Comparison of ENCODE assay signal across 8 cellular contexts in the genomic region with DNA sequence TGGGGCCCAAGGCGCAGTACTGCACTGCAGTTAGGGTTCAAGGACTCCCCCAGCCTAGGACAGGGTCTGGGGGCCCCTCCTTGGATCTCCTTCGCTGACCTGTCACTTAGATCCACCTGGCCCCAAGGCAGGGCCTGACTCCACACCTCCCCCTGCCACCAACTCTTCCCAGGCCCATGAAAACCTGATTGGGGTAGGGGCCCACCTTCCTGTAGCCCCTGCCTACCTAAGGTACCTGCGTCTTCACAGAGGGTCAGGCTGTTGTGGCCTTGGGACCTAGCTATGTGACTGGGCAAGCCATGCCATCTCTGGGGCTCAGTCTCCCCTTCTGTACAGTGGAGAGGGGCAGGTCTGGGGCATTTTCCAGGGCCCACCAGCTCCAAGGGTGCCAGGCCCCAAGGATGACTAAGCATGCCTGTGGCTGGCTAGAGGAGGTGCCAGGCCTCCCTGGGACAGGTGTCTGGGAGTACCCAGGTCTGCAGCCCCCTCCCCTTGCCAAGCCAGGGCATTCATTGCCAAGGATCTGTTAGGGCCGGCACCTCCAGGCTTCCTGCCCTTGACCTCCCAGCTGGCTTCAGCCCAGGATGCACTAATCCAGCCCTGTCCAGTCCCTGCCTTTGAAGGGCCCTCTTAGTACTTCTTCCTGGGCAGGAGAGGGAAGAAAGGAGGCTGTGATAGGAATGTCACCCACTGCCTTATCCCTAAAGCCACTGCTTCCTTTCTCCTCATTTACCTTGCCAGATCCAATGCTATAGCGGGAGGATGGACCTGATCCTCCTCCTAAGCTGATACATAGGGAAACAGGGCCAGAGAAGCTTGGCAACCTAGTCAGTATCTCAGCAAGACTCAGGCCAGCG. TPM values are rescaled to one million over a fixed set of nuclear protein-coding genes. Genes with fewer than 3 reads are reported as not detected.
DNase-seq lines count a peak whose midpoint lies in the region; ATAC-seq and TF ChIP-seq lines count a peak whose summit lies in the region.

No MANE protein-coding gene starts in this region.

- no peaks in the 10 kb centered on the region for H3K9me3 Mint-ChIP-seq in central memory CD8-positive, alpha-beta T cell

- H3K79me2 ChIP-seq in Karpas-422 (ENCODE audit: low read length) = no peaks in the 10 kb centered on the region; the same call in 1 of the 2 replicates

- peak overlapping the region; percentile 84 for H3K4me3 Mint-ChIP-seq in central memory CD8-positive, alpha-beta T cell

- no peaks in the 10 kb centered on the region for H3K27me3 ChIP-seq in Karpas-422 (ENCODE audit: low read length)
- no peaks in the 10 kb centered on the region for H3K27me3 ChIP-seq in muscle layer of colon (ENCODE audit: control insufficient read depth in 1 of 2, insufficient read depth in 2 of 2, low read length in 2 of 2)

- H3K4me1 Mint-ChIP-seq in central memory CD8-positive, alpha-beta T cell = peaks cover 19% of the 10 kb centered on the region

- H3K27ac ChIP-seq in Karpas-422 (ENCODE audit: low read length) (no peak overlapping the region), muscle layer of colon (ENCODE audit: low read depth, low read length) (peak overlapping the region; percentile 58)

- no peak overlapping the region for H2AFZ ChIP-seq in Karpas-422 (ENCODE audit: low read length)

- H4K20me1 ChIP-seq in Karpas-422 (ENCODE audit: insufficient read depth, low read depth, low read length) = peaks cover 16% of the 10 kb centered on the region

- no peaks in the 10 kb centered on the region for H3K9me3 ChIP-seq in Karpas-422 (ENCODE audit: low read length)
- H3K9me3 ChIP-seq in muscle layer of colon (ENCODE audit: low read length) = no peaks in the 10 kb centered on the region

- H3K36me3 Mint-ChIP-seq in central memory CD8-positive, alpha-beta T cell (ENCODE audit: insufficient read depth) = peaks cover 4% of the 10 kb centered on the region

- no peaks in the 10 kb centered on the region for H3K9me2 ChIP-seq in Karpas-422 (replicated peaks; ENCODE audit: insufficient read depth, low read length)

- H3K36me3 ChIP-seq in Karpas-422 (ENCODE audit: insufficient read depth, low read length) = no peaks in the 10 kb centered on the region
- H3K36me3 ChIP-seq in muscle layer of colon (ENCODE audit: insufficient read depth, low read length) = no peaks in the 10 kb centered on the region

- H3K9ac ChIP-seq in Karpas-422 (ENCODE audit: low read length) (peak overlapping the region; percentile 87), muscle layer of colon (ENCODE audit: low read length) (no peak overlapping the region)

- DNase-seq in ACHN (peak; percentile 53), Karpas-422 (no peak), AG08395 (ENCODE audit: low spot score) (no peak), amniotic stem cell (lab: John Stamatoyannopoulos, UW) (no peak), GM10266 (ENCODE audit: extremely low spot score) (no peak)
- no peak for DNase-seq in central memory CD8-positive, alpha-beta T cell (ENCODE audit: low spot score in 2 of 2)

- in situ Hi-C loops in ACHN (cut with HindIII; ENCODE audit: low pct_ligation_motif_present, low pct_unique_long_range_greater_than_20kb, low sequenced_read_pairs) = no loop called here

- no peak for TF ChIP-seq CTCF in GM10266 (IDR thresholded peaks at IDR 0.05; ENCODE audit: control insufficient read depth, insufficient read depth, low read depth, missing control alignments)

- ATAC-seq in central memory CD8-positive, alpha-beta T cell (replicated peaks; ENCODE audit: extremely low read depth, poor library complexity, severe bottlenecking) = no peak
- ATAC-seq in GM19324 (IDR thresholded peaks at IDR 0.05; ENCODE audit: low FRiP score, unreplicated experiment) = no peak

- peaks cover 21% of the 10 kb centered on the region for H3K4me1 ChIP-seq in Karpas-422 (ENCODE audit: low read length)
- H3K4me1 ChIP-seq in muscle layer of colon (ENCODE audit: insufficient read depth, low read length) = peaks cover 9% of the 10 kb centered on the region

- peak overlapping the region; percentile 67 for H3K27ac Mint-ChIP-seq in central memory CD8-positive, alpha-beta T cell (ENCODE audit: low read depth)

- H3K27me3 Mint-ChIP-seq in central memory CD8-positive, alpha-beta T cell = no peaks in the 10 kb centered on the region

- peak overlapping the region; percentile 99 for H3K4me2 ChIP-seq in Karpas-422 (ENCODE audit: low read depth, low read length, poor library complexity, severe bottlenecking)

- H3K4me3 ChIP-seq in Karpas-422 (ENCODE audit: low read length) = peak overlapping the region; percentile 89
- peak overlapping the region; percentile 28 to 66 for H3K4me3 ChIP-seq in muscle layer of colon (ENCODE audit: low read depth in 1 of 2, low read length in 2 of 2)

RNA-seq across cellular contexts. Expression of gene LIMK1, which starts 1.3 kb away (rescaled TPM):
- 44.7 and 56.2 TPM in 2 replicates for total RNA-seq in Karpas-422 (2014; rRNA removed; shearing (Covaris generic); ENCODE audit: low replicate concordance)

RNA-seq across cellular contexts. Expression of gene ELN, which starts 57.0 kb away (rescaled TPM):
- total RNA-seq in Karpas-422 (2014; rRNA removed; shearing (Covaris generic); ENCODE audit: low replicate concordance) = not detected in 2 replicates
